In genomic region chr12:49868449-49868848, GRCh38 we compare ENCODE assay signal across 10 cellular contexts. TPM values are rescaled to one million over a fixed set of nuclear protein-coding genes. Genes with fewer than 3 reads are reported as not detected.
DNase-seq lines count a peak whose midpoint lies in the region; ATAC-seq and TF ChIP-seq lines count a peak whose summit lies in the region.
"Had no signal": no experiment of that assay in that cellular context is flagged by ENCODE, and none has a peak within 500 bp of the region (broad histone marks: within the 10 kb centered on the region; RNA-seq: fewer than 3 reads in every experiment).

No MANE protein-coding gene starts in this region.

- H3K4me3 Mint-ChIP-seq in chondrocyte (ENCODE audit: unreplicated experiment), result no peak overlapping the region

- no peaks in the 10 kb centered on the region for H3K9me3 Mint-ChIP-seq in chondrocyte (ENCODE audit: low read depth)

- H3K27ac Mint-ChIP-seq in chondrocyte (ENCODE audit: unreplicated experiment), result no peak overlapping the region

- H3K4me2 ChIP-seq in PC-9, result peak overlapping the region; percentile 66; the same call in 1 of the 2 replicates

- H3K36me3 ChIP-seq in PC-9 (ENCODE audit: low read depth) (no peaks in the 10 kb centered on the region), testis (ENCODE audit: low read depth, missing control alignments) (no peaks in the 10 kb centered on the region)
- H3K36me3 ChIP-seq: BLaER1 had no signal

- H3K27me3 Mint-ChIP-seq in chondrocyte (ENCODE audit: low read depth), result peaks cover 14% of the 10 kb centered on the region

- ATAC-seq in HG03439 (IDR thresholded peaks at IDR 0.05; ENCODE audit: unreplicated experiment), result no peak

- no peaks in the 10 kb centered on the region for H3K9me2 ChIP-seq in PC-9 (ENCODE audit: insufficient read depth)

- BruUV-seq in PC-9 (replicated peaks; lab: Mats Ljungman, UMichigan), result no TSS peak

- no peaks in the 10 kb centered on the region for H3K9me3 ChIP-seq in PC-9 (ENCODE audit: insufficient read depth, low read depth)
- H3K9me3 ChIP-seq in testis, result no peaks in the 10 kb centered on the region
- H3K9me3 ChIP-seq: BLaER1 had no signal

- TF ChIP-seq CTCF in PC-9 (conservative IDR thresholded peaks at IDR 0.05), result no peak
- no peak for TF ChIP-seq CTCF in chondrocyte (IDR thresholded peaks at IDR 0.05)
- TF ChIP-seq CTCF in testis (IDR thresholded peaks at IDR 0.05), result no peak

- H3K27ac ChIP-seq in PC-9 (no peak overlapping the region), layer of hippocampus (ENCODE audit: low read depth, low read length) (peak overlapping the region; percentile 81), testis (peak overlapping the region; percentile 39 to 66)
- H3K27ac ChIP-seq: BLaER1 had no signal

- H3K27me3 ChIP-seq in PC-9 (ENCODE audit: insufficient read depth, low read depth), result no peaks in the 10 kb centered on the region
- H3K27me3 ChIP-seq in layer of hippocampus (ENCODE audit: control insufficient read depth, insufficient read depth, low read length), result no peaks in the 10 kb centered on the region
- no peaks in the 10 kb centered on the region for H3K27me3 ChIP-seq in testis
- H3K27me3 ChIP-seq: BLaER1 had no signal

- H3K79me2 ChIP-seq in PC-9 (ENCODE audit: low read depth), result no peaks in the 10 kb centered on the region

- intact Hi-C loops in PC-9 (cut with micrococcal nuclease; ENCODE audit: unreplicated experiment), result loop anchor here (2.0 to 5.0 kb wide), 3 partner anchors 39 to 299 kb away; partner anchors contain the start of gene CERS5
- intact Hi-C loops in testis (cut with DNase I; ENCODE audit: low total_unique reads), result loop anchor here (10.0 kb wide), 2 partner anchors 86 to 196 kb away; partner anchors contain the start of gene AQP2

- peaks cover 30% of the 10 kb centered on the region for H3K4me1 ChIP-seq in PC-9 (replicated peaks; ENCODE audit: insufficient read depth)
- H3K4me1 ChIP-seq in testis, result peaks cover 33% of the 10 kb centered on the region

- H3F3A ChIP-seq in PC-9 (ENCODE audit: insufficient read depth, low read depth), result peaks cover 8% of the 10 kb centered on the region; the same call in 1 of the 2 replicates

- no peak overlapping the region for H3K4me3 ChIP-seq in PC-9
- H3K4me3 ChIP-seq in testis, result no peak overlapping the region
- H3K4me3 ChIP-seq: BLaER1 had no signal

- 54 to 65% methylated on average over 16 of the region's 16 CpGs for WGBS in testis, 2 donors

- no peaks in the 10 kb centered on the region for H4K20me1 ChIP-seq in PC-9 (ENCODE audit: insufficient read depth)
- H4K20me1 ChIP-seq: BLaER1 had no signal

- TF ChIP-seq POLR2A in testis (IDR thresholded peaks at IDR 0.05), result no peak

- no peak for DNase-seq in PC-9
- DNase-seq in chondrocyte (ENCODE audit: low spot score), result peak; percentile 71
- DNase-seq in testis, result peak; percentile 29
- no peak for DNase-seq in NCI-H1694 treated with DMSO at 0.1 percent for 48 hours (lab: John Stamatoyannopoulos, UW)
- no peak for DNase-seq in activated CD4-positive, alpha-beta T cell treated with anti-CD3 and anti-CD28 coated beads for 1 hour
- DNase-seq: activated CD4-positive, alpha-beta T cell treated with anti-CD3 and anti-CD28 coated beads for 4 hours; T-helper 1 cell had no signal

- H3K36me3 Mint-ChIP-seq in chondrocyte (ENCODE audit: low read depth), result no peaks in the 10 kb centered on the region

- peaks cover 19% of the 10 kb centered on the region for H3K4me1 Mint-ChIP-seq in chondrocyte (ENCODE audit: low read depth)

- H2AFZ ChIP-seq in PC-9, result no peak overlapping the region

- CTCF ChIA-PET in PC-9 (lab: Charles Lee), result interaction anchor here (1.1 to 3.6 kb wide), 3 partner anchors 77 to 98 kb away, joined by 4 to 20 read pairs (median 6); no protein-coding TSS in a partner anchor

- POLR2A ChIA-PET in PC-9 (lab: Charles Lee; ENCODE audit: unreplicated experiment), result no interaction called here

RNA-seq across cellular contexts. Expression of gene BCDIN3D, which starts 25.5 kb away (rescaled TPM):
- 2.5 and 4.7 TPM in 2 replicates for total RNA-seq in PC-9 (2021)
- total RNA-seq in chondrocyte, result 3.1 to 3.3 TPM (median 3.3 TPM) in 3 replicates
- total RNA-seq in testis, result 1 to 10 TPM; 5.1 to 5.8 TPM
- 4.9 TPM for polyA plus RNA-seq in testis (ENCODE audit: insufficient read depth, low read depth, low replicate concordance)

RNA-seq across cellular contexts. Expression of gene FAIM2, which starts 35.3 kb away (rescaled TPM):
- total RNA-seq in PC-9 (2021), result not detected in 2 replicates
- total RNA-seq in chondrocyte, result 0.47 to 1.3 TPM (median 0.74 TPM) in 3 replicates
- total RNA-seq in testis, result 10 to 100 TPM; 14.6 to 15.3 TPM
- polyA plus RNA-seq in testis (ENCODE audit: insufficient read depth, low read depth, low replicate concordance), result 67.5 TPM

RNA-seq across cellular contexts. Expression of gene NCKAP5L, which starts 40.2 kb away (rescaled TPM):
- 20.5 and 20.9 TPM in 2 replicates for total RNA-seq in PC-9 (2021)
- total RNA-seq in chondrocyte, result 36.3 to 47.6 TPM (median 46.0 TPM) in 3 replicates
- 10 to 100 TPM; 63.5 to 79.7 TPM for total RNA-seq in testis
- 22.0 TPM for polyA plus RNA-seq in testis (ENCODE audit: insufficient read depth, low read depth, low replicate concordance)

Comparison
In these comparisons a context has a peak if more than half of its experiments do, and no peak if none do; other contexts are left out.
1. DNase-seq: peak in chondrocyte (single experiment) and testis (single experiment); none in PC-9 (0 of 2), NCI-H1694 treated with DMSO at 0.1 percent for 48 hours (single experiment) and activated CD4-positive, alpha-beta T cell treated with anti-CD3 and anti-CD28 coated beads for 1 hour (single experiment).